ENCODE assay signal across 8 cellular contexts in genomic region chr2:73985318-73986084, GRCh38. TPM values are rescaled to one million over a fixed set of nuclear protein-coding genes. Genes with fewer than 3 reads are reported as not detected.
A peak's percentile ranks its signal among the peaks of the same experiment; 100 is the strongest.
DNase-seq lines count a peak whose midpoint lies in the region; ATAC-seq and TF ChIP-seq lines count a peak whose summit lies in the region.

No MANE protein-coding gene starts in this region.

- ATAC-seq in aorta (ENCODE audit: low FRiP score), result no peak
- no peak for ATAC-seq in HG03565 (IDR thresholded peaks at IDR 0.05; ENCODE audit: unreplicated experiment)

- intact Hi-C loops in esophagus squamous epithelium (cut with DNase I), result no loop called here
- intact Hi-C loops in aorta (cut with DNase I), result loop anchor here in 1 of 2 donors (5.0 kb wide), 1 partner anchor 58 kb away; the partner anchor contains the start of gene DGUOK

- peaks cover 3% of the 10 kb centered on the region for H3K79me1 ChIP-seq in neuronal stem cell (ENCODE audit: low read depth, low read length)

- POLR2A ChIA-PET in GM10248 (lab: Yijun Ruan, JAX), result interaction anchor here (0.6 to 1.4 kb wide), 2 partner anchors 8 to 13 kb away, joined by 3 to 4 read pairs; no protein-coding TSS in a partner anchor

- H2BK120ac ChIP-seq in neuronal stem cell (ENCODE audit: low read depth, low read length), result peak overlapping the region; percentile 88

- H3K4me3 ChIP-seq in HAP-1, result peak overlapping the region; percentile 45
- H3K4me3 ChIP-seq in esophagus squamous epithelium, result peak overlapping the region; percentile 71 to 89 (median 78)
- peak overlapping the region; percentile 66 to 81 for H3K4me3 ChIP-seq in neuronal stem cell (ENCODE audit: low read length in 2 of 2)
- peak overlapping the region; percentile 61 to 91 for H3K4me3 ChIP-seq in aorta (ENCODE audit: low read length in 2 of 2)

- H3K27me3 ChIP-seq in HAP-1 (ENCODE audit: low read depth) (no peaks in the 10 kb centered on the region), esophagus squamous epithelium (no peaks in the 10 kb centered on the region), neuronal stem cell (ENCODE audit: control insufficient read depth in 3 of 3, insufficient read depth in 3 of 3, low read depth in 1 of 3, low read length in 3 of 3) (peaks cover 0 to 35% (median 12%) of the 10 kb centered on the region in 3 experiments), aorta (ENCODE audit: control insufficient read depth in 1 of 2, insufficient read depth in 2 of 2, low read length in 1 of 2) (no peaks in the 10 kb centered on the region)

- H3K9ac ChIP-seq in neuronal stem cell (ENCODE audit: low read depth, low read length, poor library complexity), result peak overlapping the region; percentile 85

- no peak overlapping the region for H2BK5ac ChIP-seq in neuronal stem cell (ENCODE audit: low read length)

- H2AK5ac ChIP-seq in neuronal stem cell (ENCODE audit: low read depth, low read length), result peak overlapping the region; percentile 1

- peak in 2 of 4 donors; percentile 39 to 53 for TF ChIP-seq POLR2A in esophagus squamous epithelium (IDR thresholded peaks at IDR 0.05)

- H4K8ac ChIP-seq in neuronal stem cell (ENCODE audit: low read depth, low read length), result no peak overlapping the region

- H3K18ac ChIP-seq in neuronal stem cell (ENCODE audit: low read length), result peak overlapping the region; percentile 96

- peak overlapping the region; percentile 32 for H3K14ac ChIP-seq in neuronal stem cell (ENCODE audit: low read length)

- H3K23ac ChIP-seq in neuronal stem cell (ENCODE audit: low read depth, low read length, poor library complexity), result no peak overlapping the region

- peak overlapping the region; percentile 37 for H2BK15ac ChIP-seq in neuronal stem cell (ENCODE audit: low read length)

- H3K9me3 ChIP-seq in HAP-1, result no peaks in the 10 kb centered on the region
- no peaks in the 10 kb centered on the region for H3K9me3 ChIP-seq in esophagus squamous epithelium
- H3K9me3 ChIP-seq in neuronal stem cell (replicated peaks in 1 of 2; ENCODE audit: control insufficient read depth in 2 of 2, insufficient read depth in 1 of 2, low read depth in 1 of 2, low read length in 2 of 2), result no peaks in the 10 kb centered on the region
- no peaks in the 10 kb centered on the region for H3K9me3 ChIP-seq in aorta (ENCODE audit: control insufficient read depth, low read length)

- H3K27ac ChIP-seq in esophagus squamous epithelium, result peak overlapping the region; percentile 91 to 99 (median 97)
- no peak overlapping the region for H3K27ac ChIP-seq in neuronal stem cell (replicated peaks; ENCODE audit: low read length)
- no peak overlapping the region for H3K27ac ChIP-seq in aorta (ENCODE audit: low read depth in 1 of 2, low read length in 2 of 2)

- in situ Hi-C loops in HAP-1 (cut with MboI; ENCODE audit: low sequenced_read_pairs), result no loop called here

- no peak overlapping the region for H4K91ac ChIP-seq in neuronal stem cell (ENCODE audit: low read depth, low read length, poor library complexity)

- CTCF ChIA-PET in GM10248 (lab: Yijun Ruan, JAX), result interaction anchor here (1.3 to 1.4 kb wide), 2 partner anchors 10 to 55 kb away, joined by 3 read pairs; no protein-coding TSS in a partner anchor

- H3K36me3 ChIP-seq in HAP-1 (replicated peaks), result peaks cover 21% of the 10 kb centered on the region
- peaks cover 0 to 14% (median 0%) of the 10 kb centered on the region in 3 donors for H3K36me3 ChIP-seq in esophagus squamous epithelium
- peaks cover 7 to 45% of the 10 kb centered on the region in 2 donors for H3K36me3 ChIP-seq in neuronal stem cell (replicated peaks in 1 of 2; ENCODE audit: control insufficient read depth in 2 of 2, insufficient read depth in 2 of 2, low read length in 2 of 2)
- H3K36me3 ChIP-seq in aorta (ENCODE audit: control insufficient read depth in 1 of 2, insufficient read depth in 2 of 2, low read length in 1 of 2), result no peaks in the 10 kb centered on the region

- peak overlapping the region; percentile 72 for H3K4me2 ChIP-seq in neuronal stem cell (ENCODE audit: insufficient read depth, low read length, poor library complexity, severe bottlenecking)

- 2 to 4% methylated on average over 4 to 8 of the region's 64 CpGs for WGBS in esophagus squamous epithelium, 2 donors
- WGBS in neuronal stem cell (ENCODE audit: extremely low coverage in 2 of 2, insufficient read length in 2 of 2, insufficient replicate concordance in 1 of 2), 2 donors, result no CpG with 5 or more reads among the region's 64 CpGs
- 4 to 19% methylated on average over 14 to 64 of the region's 64 CpGs for WGBS in aorta, 2 donors

- H3K4ac ChIP-seq in neuronal stem cell (ENCODE audit: low read length), result peak overlapping the region; percentile 46

- H3K4me1 ChIP-seq in HAP-1 (peaks cover 50% of the 10 kb centered on the region), esophagus squamous epithelium (peaks cover 57 to 90% (median 59%) of the 10 kb centered on the region in 3 donors), neuronal stem cell (ENCODE audit: control insufficient read depth in 2 of 2, insufficient read depth in 1 of 2, low read depth in 1 of 2, low read length in 2 of 2) (peaks cover 33 to 38% of the 10 kb centered on the region in 2 donors), aorta (ENCODE audit: control insufficient read depth in 1 of 2, insufficient read depth in 2 of 2, low read length in 2 of 2) (no peaks in the 10 kb centered on the region)

- DNase-seq in GM10248 (ENCODE audit: extremely low spot score) (peak; percentile 76), HAP-1 (ENCODE audit: low spot score in 2 of 2) (peak in 1 of 2 experiments; percentile 68), NCI-H69 (lab: John Stamatoyannopoulos, UW) (peak; percentile 65), esophagus squamous epithelium (lab: John Stamatoyannopoulos, UW) (no peak), neuronal stem cell (ENCODE audit: low spot score) (no peak), aorta (peak; percentile 67 to 86)
- DNase-seq in activated CD8-positive, alpha-beta memory T cell treated with anti-CD3 and anti-CD28 coated beads, Interleukin-2, amount 50 U/mL, for 48 hours, result peak; percentile 85

- TF ChIP-seq CTCF in GM10248 (IDR thresholded peaks at IDR 0.05; ENCODE audit: control extremely low read depth, extremely low read depth, low read depth, missing control alignments), result no peak
- TF ChIP-seq CTCF in esophagus squamous epithelium (IDR thresholded peaks at IDR 0.05), result no peak

- peak overlapping the region; percentile 84 for H2AFZ ChIP-seq in neuronal stem cell (ENCODE audit: low read length)

- peak overlapping the region; percentile 36 for H2BK12ac ChIP-seq in neuronal stem cell (ENCODE audit: low read length)

RNA-seq across cellular contexts. Expression of gene TET3, which starts 0.8 kb away (rescaled TPM):
- total RNA-seq in esophagus squamous epithelium (10 to 100 TPM in 3 of 4 donors, 1 to 10 TPM in 1; 6.6 to 20.2 (median 16.2) TPM), aorta (10 to 100 TPM in 1 of 2 donors, 1 to 10 TPM in 1; 9.5 to 12.1 TPM)
- polyA plus RNA-seq in neuronal stem cell (2013, experiment 1 of 2), result 5.1 TPM
- polyA plus RNA-seq in neuronal stem cell (2013, experiment 2 of 2), result 5.4 TPM
- 1 to 10 TPM; 1.0 to 1.9 TPM for polyA plus RNA-seq in aorta

RNA-seq across cellular contexts. Expression of gene DGUOK, which starts 58.8 kb away (rescaled TPM):
- total RNA-seq in esophagus squamous epithelium (10 to 100 TPM; 23.5 to 53.4 (median 40.2) TPM), aorta (10 to 100 TPM; 47.5 to 49.8 TPM)
- polyA plus RNA-seq in neuronal stem cell (2013, experiment 1 of 2), result 175 TPM
- polyA plus RNA-seq in neuronal stem cell (2013, experiment 2 of 2), result 176 TPM
- polyA plus RNA-seq in aorta, result 10 to 100 TPM; 85.5 to 86.7 TPM

Comparison
In these comparisons a context has a peak if more than half of its experiments do, and no peak if none do; other contexts are left out.
1. DNase-seq: peak in GM10248 (single experiment), NCI-H69 (single experiment), activated CD8-positive, alpha-beta memory T cell treated with anti-CD3 and anti-CD28 coated beads, Interleukin-2, amount 50 U/mL, for 48 hours (single experiment) and aorta (2 of 2); none in esophagus squamous epithelium (single experiment) and neuronal stem cell (single experiment).
2. H3K27ac ChIP-seq: peak in esophagus squamous epithelium (4 of 4); none in neuronal stem cell (single experiment) and aorta (0 of 2).
3. Peak in every context shown above with its lines, with median percentiles within 50 percentile points of each other: H3K4me3 ChIP-seq.